ENCODE assay signal across 1 cellular context in genomic region chr3:9893739-9894138, GRCh38.
TF ChIP-seq lines count a peak whose summit lies in the region.

No MANE protein-coding gene starts in this region.

TF ChIP-seq in A549, 52 proteins besides CTCF, POLR2A, EP300 and RAD21:
- TF ChIP-seq KDM5A (IDR thresholded peaks at IDR 0.05) = no peak
- no peak for TF ChIP-seq ESRRA (IDR thresholded peaks at IDR 0.05; ENCODE audit: borderline replicate concordance, low read length)
- no peak for TF ChIP-seq TFCP2L1 (CRISPR knock-in tag; IDR thresholded peaks at IDR 0.05)
- no peak for TF ChIP-seq MAFK (IDR thresholded peaks at IDR 0.05; ENCODE audit: partially characterized antibody)
- no peak for TF ChIP-seq KDM1A (IDR thresholded peaks at IDR 0.05; ENCODE audit: low read depth)
- no peak for TF ChIP-seq GATA3 (IDR thresholded peaks at IDR 0.05; ENCODE audit: borderline replicate concordance)
